In the genomic region with DNA sequence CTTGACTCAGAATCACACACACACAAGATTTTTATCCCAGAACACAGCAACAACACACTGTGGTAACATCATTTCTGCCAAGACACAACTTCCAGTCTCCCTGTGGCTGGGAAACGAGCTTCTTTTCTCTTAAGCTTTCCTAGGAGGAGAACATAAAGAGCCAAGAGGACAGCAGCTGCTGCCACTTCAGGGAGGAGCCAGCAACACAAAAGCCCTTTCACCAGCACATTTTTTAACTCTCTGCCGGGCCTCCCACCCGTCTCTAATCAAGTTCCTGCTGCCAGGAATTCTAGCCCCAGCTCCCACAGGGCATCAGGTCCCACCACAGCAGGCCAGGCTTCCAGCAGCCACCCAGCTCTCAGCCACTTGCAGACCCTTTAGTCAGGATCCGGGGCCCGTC, we compare ENCODE assay signal across 11 cellular contexts. TPM values are rescaled to one million over a fixed set of nuclear protein-coding genes. Genes with fewer than 3 reads are reported as not detected.
DNase-seq lines count a peak whose midpoint lies in the region; ATAC-seq and TF ChIP-seq lines count a peak whose summit lies in the region.
"Had no signal": no experiment of that assay in that cellular context is flagged by ENCODE, and none has a peak within 500 bp of the region (broad histone marks: within the 10 kb centered on the region; RNA-seq: fewer than 3 reads in every experiment).

No MANE protein-coding gene starts in this region.

- intact Hi-C loops in Calu3 (cut with micrococcal nuclease; ENCODE audit: unreplicated experiment) = no loop called here
- intact Hi-C loops in Right ventricle myocardium superior (cut with DNase I) = no loop called here

- H3K27ac Mint-ChIP-seq in Calu3 (ENCODE audit: unreplicated experiment) (peak overlapping the region; percentile 67), osteocyte (ENCODE audit: unreplicated experiment) (peak overlapping the region; percentile 94)

- no peaks in the 10 kb centered on the region for H3K27me3 Mint-ChIP-seq in Calu3 (ENCODE audit: unreplicated experiment)
- no peaks in the 10 kb centered on the region for H3K27me3 Mint-ChIP-seq in osteocyte (ENCODE audit: unreplicated experiment)

- TF ChIP-seq CTCF in Calu3 (IDR thresholded peaks at IDR 0.05; ENCODE audit: unreplicated experiment) (no peak), osteocyte (IDR thresholded peaks at IDR 0.05) (no peak)

- H3K4me3 Mint-ChIP-seq in Calu3 (ENCODE audit: low read depth, unreplicated experiment) (peak overlapping the region; percentile 59), osteocyte (ENCODE audit: unreplicated experiment) (peak overlapping the region; percentile 70)

- no peaks in the 10 kb centered on the region for H3K9me3 Mint-ChIP-seq in Calu3 (ENCODE audit: low read depth, unreplicated experiment)
- H3K9me3 Mint-ChIP-seq in osteocyte (ENCODE audit: unreplicated experiment) = no peaks in the 10 kb centered on the region

- H3K4me1 Mint-ChIP-seq in Calu3 (ENCODE audit: low read depth, unreplicated experiment) = peaks cover 75% of the 10 kb centered on the region
- peaks cover 75% of the 10 kb centered on the region for H3K4me1 Mint-ChIP-seq in osteocyte (ENCODE audit: unreplicated experiment)

- CTCF ChIA-PET in Calu3 (lab: Charles Lee) = no interaction called here

- H3K36me3 Mint-ChIP-seq in Calu3 (ENCODE audit: insufficient read depth, unreplicated experiment) (peaks cover 30% of the 10 kb centered on the region), osteocyte (ENCODE audit: unreplicated experiment) (peaks cover 39% of the 10 kb centered on the region)

- ATAC-seq in SK-N-SH treated with all-trans-retinoic acid at 6 μM for 48 hours = peak; percentile 40; the same call in 2 of the 3 replicates
- peak; percentile 50 for ATAC-seq in Right ventricle myocardium superior (ENCODE audit: poor library complexity)
- ATAC-seq: esophagus mucosa had no signal

- no peak for DNase-seq in Calu3
- DNase-seq in Right ventricle myocardium superior = peak; percentile 53
- DNase-seq in osteocyte (ENCODE audit: extremely low spot score, unreplicated experiment) = no peak
- DNase-seq in activated CD4-positive, alpha-beta T cell treated with anti-CD3 and anti-CD28 coated beads, Interleukin-2, amount 50 U/mL, for 1 hour = no peak
- DNase-seq in NCI-H1694 treated with DMSO at 0.1 percent for 48 hours (lab: John Stamatoyannopoulos, UW) = no peak
- DNase-seq in NCI-H446 (lab: John Stamatoyannopoulos, UW) = no peak
- DNase-seq in activated naive CD4-positive, alpha-beta T cell treated with anti-CD3 and anti-CD28 coated beads, Interleukin-2, amount 50 U/mL, for 16 hours = no peak
- DNase-seq: activated CD4-positive, alpha-beta T cell treated with anti-CD3 and anti-CD28 coated beads, Interleukin-2, amount 50 U/mL, for 48 hours; NCI-H1417 treated with DMSO at 0.1 percent for 48 hours had no signal

- no TSS peak for BruUV-seq in Calu3 (replicated peaks; lab: Mats Ljungman, UMichigan)

TF ChIP-seq in SK-N-SH treated with all-trans-retinoic acid at 6 μM for 48 hours, 23 proteins besides CTCF, POLR2A, EP300 and RAD21:
- TF ChIP-seq TCF4 (CRISPR knock-in tag; IDR thresholded peaks at IDR 0.05; ENCODE audit: borderline replicate concordance) = no peak
- no peak for TF ChIP-seq ZNF70 (CRISPR knock-in tag; IDR thresholded peaks at IDR 0.05)
- TF ChIP-seq BACH2 (CRISPR knock-in tag; IDR thresholded peaks at IDR 0.05; ENCODE audit: borderline replicate concordance) = no peak
- no peak for TF ChIP-seq RARB (CRISPR knock-in tag; IDR thresholded peaks at IDR 0.05)
- no peak for TF ChIP-seq SNAI2 (CRISPR knock-in tag; IDR thresholded peaks at IDR 0.05)
- TF ChIP-seq ISL1 (CRISPR knock-in tag; IDR thresholded peaks at IDR 0.05) = no peak

RNA-seq across cellular contexts. Expression of a gene that starts 22.4 kb away (rescaled TPM):
- total RNA-seq in Calu3 (2022) (197 and 210 TPM in 2 replicates), Right ventricle myocardium superior (48.0 TPM), osteocyte (395 and 408 TPM in 2 replicates)
